Comparison of ENCODE assay signal across 22 cellular contexts in the genomic region with DNA sequence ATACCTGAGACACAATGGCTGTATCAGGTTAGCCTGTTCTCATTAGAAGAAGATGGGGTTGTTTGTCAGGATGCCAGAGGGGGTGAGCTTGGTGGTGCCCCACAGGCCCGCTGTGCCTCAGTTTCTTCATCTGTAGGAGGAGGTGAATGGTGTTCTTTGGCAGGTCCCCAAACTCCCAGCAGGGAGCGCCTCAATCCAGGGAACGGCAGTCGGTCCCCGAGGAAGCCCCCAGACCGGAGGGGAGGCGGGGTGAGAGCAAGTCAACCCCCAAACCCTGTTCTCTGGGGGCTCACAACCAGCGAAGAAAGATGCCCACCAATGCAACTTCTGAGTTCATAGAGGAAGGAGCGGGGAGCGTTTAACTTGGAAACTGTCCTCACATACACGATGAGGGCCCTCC.
"Had no signal": no experiment of that assay in that cellular context is flagged by ENCODE, and none has a peak within 500 bp of the region (broad histone marks: within the 10 kb centered on the region; RNA-seq: fewer than 3 reads in every experiment).

No MANE protein-coding gene starts in this region.

- H3K9me3 Mint-ChIP-seq: dendritic cell treated with granulocyte-macrophage colony-stimulating factor and Interleukin-4, amounts not matched to agents 40 ng/mL and 50 ng/mL, for 4 days; effector memory CD8-positive, alpha-beta T cell; immature natural killer cell; memory B cell; mesothelial cell of epicardium; natural killer cell; neural progenitor cell had no signal

- H3K4me3 ChIP-seq: esophagus muscularis mucosa, left ventricle myocardium inferior, lower lobe of right lung, neural progenitor cell, ovary, right atrium auricular region, tibial artery, upper lobe of left lung, uterus had no signal

- ATAC-seq: effector memory CD8-positive, alpha-beta T cell; left cardiac atrium; lower lobe of right lung; natural killer cell had no signal

- H3K27ac Mint-ChIP-seq: effector memory CD8-positive, alpha-beta T cell; memory B cell; mesothelial cell of epicardium; neural progenitor cell had no signal

- H3K4me3 Mint-ChIP-seq: dendritic cell treated with granulocyte-macrophage colony-stimulating factor and Interleukin-4, amounts not matched to agents 40 ng/mL and 50 ng/mL, for 4 days; effector memory CD8-positive, alpha-beta T cell; immature natural killer cell; memory B cell; mesothelial cell of epicardium; natural killer cell; neural progenitor cell had no signal

- H3K36me3 Mint-ChIP-seq: immature natural killer cell, memory B cell, mesothelial cell of epicardium, natural killer cell, neural progenitor cell had no signal

- DNase-seq: effector memory CD8-positive, alpha-beta T cell; foreskin fibroblast; immature natural killer cell; kidney; left cardiac atrium; left ventricle myocardium inferior; lower lobe of right lung; natural killer cell; nucleus accumbens; ovary; small intestine; stimulated activated CD4-positive, alpha-beta T cell treated with anti-CD3 and anti-CD28 coated beads, Interleukin-12 subunit alpha, Interleukin-12 subunit beta, amount 100 ng/mL, for 4 hours; stimulated activated naive CD4-positive, alpha-beta T cell treated with Interleukin-2 at 50 U/mL for 16 hours; tibial artery; upper lobe of left lung; uterus had no signal

- H3K27me3 Mint-ChIP-seq: dendritic cell treated with granulocyte-macrophage colony-stimulating factor and Interleukin-4, amounts not matched to agents 40 ng/mL and 50 ng/mL, for 4 days; effector memory CD8-positive, alpha-beta T cell had no signal
